In genomic region chr3:9890249-9891071, GRCh38 we compare ENCODE assay signal across 8 cellular contexts.
A peak's percentile ranks its signal among the peaks of the same experiment; 100 is the strongest.
DNase-seq lines count a peak whose midpoint lies in the region; ATAC-seq and TF ChIP-seq lines count a peak whose summit lies in the region.

TSS of gene JAGN1 (plus strand) at chr3:9890610. CDS start at chr3:9890723, 113 bp downstream.

- H3K4me3 ChIP-seq in AG10803 (ENCODE audit: low read length) (peak within 1 kb of the TSS; percentile 88), choroid plexus epithelial cell (ENCODE audit: low read depth, low read length) (peak within 1 kb of the TSS; percentile 98)

- ATAC-seq in GM19023 (IDR thresholded peaks at IDR 0.05; ENCODE audit: unreplicated experiment) (peak; percentile 79), HG03196 (IDR thresholded peaks at IDR 0.05; ENCODE audit: unreplicated experiment) (peak; percentile 74)

- TF ChIP-seq CTCF in AG10803 (conservative IDR thresholded peaks at IDR 0.05; ENCODE audit: low read length) (no peak), choroid plexus epithelial cell (conservative IDR thresholded peaks at IDR 0.05; ENCODE audit: low read depth, low read length) (no peak)

- DNase-seq in AG10803 (ENCODE audit: low read depth) (peak; percentile 85), NCI-H526 (lab: John Stamatoyannopoulos, UW) (peak; percentile 62 to 91), choroid plexus epithelial cell (ENCODE audit: low read depth) (peak; percentile 92), kidney tubule cell (ENCODE audit: low spot score) (peak; percentile 89)
- DNase-seq in activated CD4-positive, alpha-beta T cell treated with anti-CD3 and anti-CD28 coated beads for 4 hours, result peak; percentile 91 to 95
- DNase-seq in stimulated activated CD4-positive, alpha-beta T cell treated with anti-CD3 and anti-CD28 coated beads, Interleukin-15, amount 100 ng/mL, for 48 hours (ENCODE audit: low read depth in 2 of 2), result peak; percentile 84 to 85

Comparison
In these comparisons a context has a peak if more than half of its experiments do, and no peak if none do; other contexts are left out.
1. Peak in every context shown above with its lines: DNase-seq, ATAC-seq and H3K4me3 ChIP-seq.